15 cellular contexts compared by ENCODE assay signal in genomic region chr7:148623586-148624282, GRCh38. TPM values are rescaled to one million over a fixed set of nuclear protein-coding genes. Genes with fewer than 3 reads are reported as not detected.
DNase-seq lines count a peak whose midpoint lies in the region; ATAC-seq, FAIRE-seq and TF ChIP-seq lines count a peak whose summit lies in the region.
"Had no signal": no experiment of that assay in that cellular context is flagged by ENCODE, and none has a peak within 500 bp of the region (broad histone marks: within the 10 kb centered on the region; RNA-seq: fewer than 3 reads in every experiment).

No MANE protein-coding gene starts in this region.

- no peak overlapping the region for H2AFZ ChIP-seq in fibroblast of lung (ENCODE audit: low read length)

- no peaks in the 10 kb centered on the region for H3K9me3 ChIP-seq in fibroblast of lung (ENCODE audit: control insufficient read depth, insufficient read depth, low read depth, low read length)
- no peaks in the 10 kb centered on the region for H3K9me3 ChIP-seq in skeletal muscle satellite cell (replicated peaks; ENCODE audit: low read length)
- H3K9me3 ChIP-seq: neutrophil, tibial artery had no signal

- H3K9ac ChIP-seq in fibroblast of lung (ENCODE audit: insufficient read depth, low read length) (no peak overlapping the region), skeletal muscle satellite cell (ENCODE audit: low read depth, low read length) (no peak overlapping the region)

- no peaks in the 10 kb centered on the region for H3K36me3 ChIP-seq in fibroblast of lung (ENCODE audit: control insufficient read depth, insufficient read depth, low read length)
- H3K36me3 ChIP-seq in skeletal muscle satellite cell (ENCODE audit: insufficient read depth, low read length) = no peaks in the 10 kb centered on the region
- H3K36me3 ChIP-seq: neutrophil, tibial artery had no signal

- H3K4me2 ChIP-seq in fibroblast of lung (ENCODE audit: extremely low read depth, insufficient read depth, low read length) (no peak overlapping the region), skeletal muscle satellite cell (ENCODE audit: low read length) (peak overlapping the region; percentile 1)

- H3K27me3 ChIP-seq in fibroblast of lung (ENCODE audit: control insufficient read depth, insufficient read depth, low read length) (no peaks in the 10 kb centered on the region), skeletal muscle satellite cell (ENCODE audit: control insufficient read depth, insufficient read depth, low read length) (peaks cover 24% of the 10 kb centered on the region)

- in situ Hi-C loops in GM13976 (cut with MboI; ENCODE audit: low sequenced_read_pairs, unreplicated experiment) = no loop called here

- H4K20me1 ChIP-seq in fibroblast of lung (ENCODE audit: control insufficient read depth, extremely low read depth, insufficient read depth, low read length) = no peaks in the 10 kb centered on the region

- H3K27ac ChIP-seq in fibroblast of lung (ENCODE audit: insufficient read depth, low read length) = no peak overlapping the region
- H3K27ac ChIP-seq: neutrophil, tibial artery had no signal

- no peaks in the 10 kb centered on the region for H3K4me1 ChIP-seq in fibroblast of lung (ENCODE audit: control insufficient read depth, extremely low read depth, insufficient read depth, low read length)
- H3K4me1 ChIP-seq in skeletal muscle satellite cell (ENCODE audit: control insufficient read depth, insufficient read depth, low read length) = no peaks in the 10 kb centered on the region

- FAIRE-seq in RCC 7860 (lab: Jason Lieb, UNC) = peak; percentile 99
- FAIRE-seq: A204.1, islet of Langerhans had no signal

- peak; percentile 28 for DNase-seq in NCI-H1092 treated with DMSO at 0.1 percent for 48 hours (lab: John Stamatoyannopoulos, UW)
- no peak for DNase-seq in NCI-H1092 (lab: John Stamatoyannopoulos, UW)
- DNase-seq in RCC 7860 (ENCODE audit: low spot score) = peak; percentile 88
- peak; percentile 49 to 80 for DNase-seq in fibroblast of lung (ENCODE audit: low read depth in 2 of 2)
- DNase-seq in mucosa of gallbladder (ENCODE audit: low spot score) = no peak
- DNase-seq in GM13976 (ENCODE audit: low spot score) = no peak
- DNase-seq: activated naive CD4-positive, alpha-beta T cell; effector memory CD8-positive, alpha-beta T cell; GDM1; tibial artery had no signal

- ATAC-seq in HG02623 (IDR thresholded peaks at IDR 0.05; ENCODE audit: unreplicated experiment) = no peak
- ATAC-seq: effector memory CD8-positive, alpha-beta T cell had no signal

- TF ChIP-seq CTCF in fibroblast of lung (conservative IDR thresholded peaks at IDR 0.05 in 1 of 2, IDR thresholded peaks at IDR 0.05 in 1 of 2; ENCODE audit: low read depth in 1 of 2, low read length in 2 of 2) (no peak), GM13976 (IDR thresholded peaks at IDR 0.05; ENCODE audit: borderline replicate concordance, control extremely low read depth, extremely low read depth, insufficient read depth, missing control alignments) (no peak)

- H3K4me3 ChIP-seq in fibroblast of lung (replicated peaks in 1 of 4; ENCODE audit: control extremely low read depth in 1 of 4, insufficient read depth in 1 of 4, low read depth in 3 of 4, low read length in 4 of 4) (no peak overlapping the region), skeletal muscle satellite cell (ENCODE audit: low read length) (no peak overlapping the region)
- H3K4me3 ChIP-seq: tibial artery had no signal

- no peaks in the 10 kb centered on the region for H3K79me2 ChIP-seq in fibroblast of lung (ENCODE audit: control insufficient read depth, insufficient read depth, low read length)

RNA-seq across cellular contexts. Expression of gene C7orf33, which starts 33.2 kb away (rescaled TPM):
- total RNA-seq in fibroblast of lung = not detected in 2 replicates
- polyA plus RNA-seq in fibroblast of lung = not detected in 2 replicates
- not detected in 2 replicates for polyA plus RNA-seq in fibroblast of lung (2012)
- polyA minus RNA-seq in fibroblast of lung (ENCODE audit: low replicate concordance) = not detected in 2 replicates
- not detected in 2 replicates for total RNA-seq in skeletal muscle satellite cell (2012; rRNA removed)
- not detected for total RNA-seq in mucosa of gallbladder

Comparison
In these comparisons a context has a peak if more than half of its experiments do, and no peak if none do; other contexts are left out.
1. DNase-seq: peak in NCI-H1092 treated with DMSO at 0.1 percent for 48 hours (single experiment), RCC 7860 (single experiment) and fibroblast of lung (2 of 2); none in NCI-H1092 (single experiment), mucosa of gallbladder (single experiment) and GM13976 (single experiment).